In genomic region chr6:17948725-17949124, GRCh38 we compare ENCODE assay signal across 9 cellular contexts.
"Had no signal": no experiment of that assay in that cellular context is flagged by ENCODE, and none has a peak within 500 bp of the region (broad histone marks: within the 10 kb centered on the region; RNA-seq: fewer than 3 reads in every experiment).

No MANE protein-coding gene starts in this region.

- H3K27ac ChIP-seq: GM23248, HL-60 had no signal

- DNase-seq: GM23248, GOT3, H7, HFFc6, KBM-7 had no signal

- H3K36me3 ChIP-seq: HAP-1 had no signal

- H3K9me3 ChIP-seq: HAP-1 had no signal

- H3K9ac ChIP-seq: GM23248 had no signal

- H2AFZ ChIP-seq: GM23248 had no signal

- ATAC-seq: HCT116, HepG2 had no signal

- H3K4me3 ChIP-seq: GM23248, HAP-1 had no signal

- FAIRE-seq: HepG2 had no signal
